15 cellular contexts compared by ENCODE assay signal in the genomic region with DNA sequence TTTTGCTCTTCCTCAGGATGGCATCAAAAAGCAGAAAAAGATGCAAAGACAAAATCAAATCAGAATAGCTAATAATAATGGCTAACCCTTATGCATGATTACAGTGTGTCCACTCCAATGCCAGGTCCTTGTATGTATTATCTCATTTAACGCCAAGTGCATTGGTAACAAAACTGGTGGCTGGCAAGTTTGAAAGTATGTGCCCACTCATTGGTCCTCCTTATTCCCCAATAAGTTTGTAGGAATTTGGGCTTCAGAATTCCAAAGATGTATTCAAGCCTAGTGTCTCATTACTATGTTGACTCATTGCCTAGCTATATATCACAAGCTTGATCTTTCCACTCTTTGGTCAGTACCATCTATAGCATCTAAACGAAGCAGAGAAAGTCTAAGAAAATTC.
DNase-seq lines count a peak whose midpoint lies in the region; ATAC-seq and TF ChIP-seq lines count a peak whose summit lies in the region.
"Had no signal": no experiment of that assay in that cellular context is flagged by ENCODE, and none has a peak within 500 bp of the region (broad histone marks: within the 10 kb centered on the region; RNA-seq: fewer than 3 reads in every experiment).

No MANE protein-coding gene starts in this region.

- dilution Hi-C loops in mammary epithelial cell (cut with HindIII; ENCODE audit: low sequenced_read_pairs) = loop anchor here (5.0 kb wide), 1 partner anchor 86 kb away; no protein-coding TSS in a partner anchor

- 94% methylated on average over 2 of the region's 2 CpGs for WGBS in mammary epithelial cell (ENCODE audit: low coverage, missing lambda C conversion rate)

- no peak for DNase-seq in activated naive CD8-positive, alpha-beta T cell treated with anti-CD3 and anti-CD28 coated beads, Interleukin-2, amount 50 U/mL, for 24 hours
- no peak for DNase-seq in memory B cell (ENCODE audit: low spot score in 2 of 2)
- no peak for DNase-seq in BE2C
- DNase-seq in mammary epithelial cell = no peak
- no peak for DNase-seq in activated CD4-positive, alpha-beta memory T cell treated with anti-CD3 and anti-CD28 coated beads for 36 hours
- DNase-seq: CD4-positive, alpha-beta memory T cell; DMS153; DMS79; GF-D8; GOT3; H7 had no signal

- no peaks in the 10 kb centered on the region for H3K79me2 ChIP-seq in mammary epithelial cell (ENCODE audit: insufficient read depth, low read length)

- peaks cover 89% of the 10 kb centered on the region for H3K4me1 Mint-ChIP-seq in activated naive CD8-positive, alpha-beta T cell (ENCODE audit: low read depth)
- peaks cover 87% of the 10 kb centered on the region for H3K4me1 Mint-ChIP-seq in activated naive CD8-positive, alpha-beta T cell treated with anti-CD3 and anti-CD28 coated beads, Interleukin-2, amount 50 U/mL, for 24 hours
- H3K4me1 Mint-ChIP-seq in memory B cell = peaks cover 29% of the 10 kb centered on the region
- peaks cover 46% of the 10 kb centered on the region for H3K4me1 Mint-ChIP-seq in activated CD4-positive, alpha-beta memory T cell treated with anti-CD3 and anti-CD28 coated beads for 36 hours (ENCODE audit: low read depth)

- H3K27me3 Mint-ChIP-seq in activated naive CD8-positive, alpha-beta T cell = no peaks in the 10 kb centered on the region
- H3K27me3 Mint-ChIP-seq in activated naive CD8-positive, alpha-beta T cell treated with anti-CD3 and anti-CD28 coated beads, Interleukin-2, amount 50 U/mL, for 24 hours = no peaks in the 10 kb centered on the region
- no peaks in the 10 kb centered on the region for H3K27me3 Mint-ChIP-seq in memory B cell
- H3K27me3 Mint-ChIP-seq in activated CD4-positive, alpha-beta memory T cell treated with anti-CD3 and anti-CD28 coated beads for 36 hours = no peaks in the 10 kb centered on the region
- H3K27me3 Mint-ChIP-seq: CD4-positive, alpha-beta memory T cell had no signal

- H3K9ac ChIP-seq in mammary epithelial cell (ENCODE audit: insufficient read depth, low read length) = no peak overlapping the region

- intact Hi-C loops in mammary epithelial cell (cut with micrococcal nuclease) = no loop called here
- intact Hi-C loops in activated CD4-positive, alpha-beta memory T cell treated with anti-CD3 and anti-CD28 coated beads for 36 hours (cut with micrococcal nuclease) = no loop called here

- H4K20me1 ChIP-seq in mammary epithelial cell (ENCODE audit: insufficient read depth, low read length) = no peaks in the 10 kb centered on the region

- BruUV-seq in mammary epithelial cell (replicated peaks; lab: Mats Ljungman, UMichigan) = no TSS peak

- TF ChIP-seq CTCF in HEK293 (tag by site-specific recombination; IDR thresholded peaks at IDR 0.05) (no peak), BE2C (IDR thresholded peaks at IDR 0.05; ENCODE audit: low read depth, low read length) (no peak), mammary epithelial cell (conservative IDR thresholded peaks at IDR 0.05 in 1 of 2, IDR thresholded peaks at IDR 0.05 in 1 of 2; ENCODE audit: extremely low read depth in 1 of 2, insufficient read depth in 1 of 2, low read depth in 1 of 2, low read length in 2 of 2) (no peak)

- H3K27me3 ChIP-seq in BE2C (no peaks in the 10 kb centered on the region), mammary epithelial cell (ENCODE audit: insufficient read depth, low read length) (no peaks in the 10 kb centered on the region)

- no peaks in the 10 kb centered on the region for H3K9me3 Mint-ChIP-seq in activated naive CD8-positive, alpha-beta T cell (ENCODE audit: low read depth)
- no peaks in the 10 kb centered on the region for H3K9me3 Mint-ChIP-seq in activated naive CD8-positive, alpha-beta T cell treated with anti-CD3 and anti-CD28 coated beads, Interleukin-2, amount 50 U/mL, for 24 hours
- no peaks in the 10 kb centered on the region for H3K9me3 Mint-ChIP-seq in memory B cell
- H3K9me3 Mint-ChIP-seq in activated CD4-positive, alpha-beta memory T cell treated with anti-CD3 and anti-CD28 coated beads for 36 hours = no peaks in the 10 kb centered on the region
- H3K9me3 Mint-ChIP-seq: CD4-positive, alpha-beta memory T cell had no signal

- peak overlapping the region; percentile 67 for H3K27ac Mint-ChIP-seq in activated naive CD8-positive, alpha-beta T cell
- no peak overlapping the region for H3K27ac Mint-ChIP-seq in activated naive CD8-positive, alpha-beta T cell treated with anti-CD3 and anti-CD28 coated beads, Interleukin-2, amount 50 U/mL, for 24 hours
- peak overlapping the region; percentile 22 for H3K27ac Mint-ChIP-seq in memory B cell
- no peak overlapping the region for H3K27ac Mint-ChIP-seq in activated CD4-positive, alpha-beta memory T cell treated with anti-CD3 and anti-CD28 coated beads for 36 hours
- H3K27ac Mint-ChIP-seq: CD4-positive, alpha-beta memory T cell had no signal

- H3K4me1 ChIP-seq in HEK293 (ENCODE audit: control insufficient read depth, insufficient read depth, low read length) (no peaks in the 10 kb centered on the region), BE2C (no peaks in the 10 kb centered on the region), mammary epithelial cell (ENCODE audit: insufficient read depth, low read length) (peaks cover 31% of the 10 kb centered on the region)

- ATAC-seq in activated naive CD8-positive, alpha-beta T cell treated with anti-CD3 and anti-CD28 coated beads, Interleukin-2, amount 50 U/mL, for 24 hours = no peak
- ATAC-seq in memory B cell (ENCODE audit: low read depth) = no peak
- ATAC-seq: HCT116 had no signal

- POLR2A ChIA-PET in HEK293 (lab: Yijun Ruan, JAX) = no interaction called here
- POLR2A ChIA-PET in activated CD4-positive, alpha-beta memory T cell treated with anti-CD3 and anti-CD28 coated beads for 36 hours (lab: Charles Lee) = no interaction called here

- H3K4me2 ChIP-seq in mammary epithelial cell (ENCODE audit: insufficient read depth, low read depth, low read length) = no peak overlapping the region

- H3K4me3 ChIP-seq in HEK293 (ENCODE audit: low read depth, low read length) (no peak overlapping the region), BE2C (ENCODE audit: low read depth, low read length) (no peak overlapping the region), mammary epithelial cell (replicated peaks in 1 of 3; ENCODE audit: insufficient read depth in 1 of 3, low read depth in 2 of 3, low read length in 3 of 3) (no peak overlapping the region)

- CTCF ChIA-PET in HEK293 (lab: Yijun Ruan, JAX) (interaction anchor here (0.6 kb wide), 1 partner anchor 303 kb away, joined by 3 read pairs; no protein-coding TSS in a partner anchor), mammary epithelial cell (lab: Charles Lee; ENCODE audit: low non-redundant PET) (no interaction called here)
- CTCF ChIA-PET in activated CD4-positive, alpha-beta memory T cell treated with anti-CD3 and anti-CD28 coated beads for 36 hours (lab: Charles Lee) = interaction anchor here (2.1 kb wide), 1 partner anchor 150 kb away, joined by 4 read pairs; no protein-coding TSS in a partner anchor

- H3K36me3 ChIP-seq in HEK293 (ENCODE audit: control insufficient read depth in 2 of 2, insufficient read depth in 1 of 2, low read length in 2 of 2) (no peaks in the 10 kb centered on the region), BE2C (no peaks in the 10 kb centered on the region), mammary epithelial cell (ENCODE audit: insufficient read depth, low read length) (no peaks in the 10 kb centered on the region)

- H3K4me3 Mint-ChIP-seq in activated naive CD8-positive, alpha-beta T cell = no peak overlapping the region
- H3K4me3 Mint-ChIP-seq in activated naive CD8-positive, alpha-beta T cell treated with anti-CD3 and anti-CD28 coated beads, Interleukin-2, amount 50 U/mL, for 24 hours = no peak overlapping the region
- no peak overlapping the region for H3K4me3 Mint-ChIP-seq in memory B cell
- no peak overlapping the region for H3K4me3 Mint-ChIP-seq in activated CD4-positive, alpha-beta memory T cell treated with anti-CD3 and anti-CD28 coated beads for 36 hours
- H3K4me3 Mint-ChIP-seq: CD4-positive, alpha-beta memory T cell had no signal

- no peak overlapping the region for H3K27ac ChIP-seq in HEK293 (ENCODE audit: extremely low read depth, low read depth, low read length)
- no peak overlapping the region for H3K27ac ChIP-seq in mammary epithelial cell (ENCODE audit: insufficient read depth, low read depth, low read length)
- H3K27ac ChIP-seq: C4-2B had no signal

- H3K9me3 ChIP-seq in HEK293 (ENCODE audit: control insufficient read depth, insufficient read depth, low read depth, low read length) (no peaks in the 10 kb centered on the region), BE2C (no peaks in the 10 kb centered on the region), mammary epithelial cell (replicated peaks; ENCODE audit: insufficient read depth, low read length) (no peaks in the 10 kb centered on the region)

- in situ Hi-C loops in mammary epithelial cell (cut with MboI; ENCODE audit: low sequenced_read_pairs in 2 of 2) = no loop called here

- H3K36me3 Mint-ChIP-seq in activated naive CD8-positive, alpha-beta T cell = peaks cover 30% of the 10 kb centered on the region
- peaks cover 62% of the 10 kb centered on the region for H3K36me3 Mint-ChIP-seq in activated naive CD8-positive, alpha-beta T cell treated with anti-CD3 and anti-CD28 coated beads, Interleukin-2, amount 50 U/mL, for 24 hours (ENCODE audit: low read depth)
- peaks cover 13% of the 10 kb centered on the region for H3K36me3 Mint-ChIP-seq in memory B cell
- peaks cover 29% of the 10 kb centered on the region for H3K36me3 Mint-ChIP-seq in activated CD4-positive, alpha-beta memory T cell treated with anti-CD3 and anti-CD28 coated beads for 36 hours

- no peak overlapping the region for H2AFZ ChIP-seq in mammary epithelial cell (ENCODE audit: low read depth, low read length)

TF ChIP-seq in HEK293, 187 proteins besides CTCF, POLR2A, EP300 and RAD21:
- no peak for TF ChIP-seq ZBTB1 (tag by site-specific recombination; IDR thresholded peaks at IDR 0.05)
- TF ChIP-seq SETDB1 (IDR thresholded peaks at IDR 0.05; ENCODE audit: insufficient read length, low read length) = peak; percentile 57
- no peak for TF ChIP-seq ZSCAN23 (tag by site-specific recombination; IDR thresholded peaks at IDR 0.05)
- peak; percentile 85 for TF ChIP-seq ZNF664 (tag by site-specific recombination; IDR thresholded peaks at IDR 0.05)

Comparison
In these comparisons a context has a peak if more than half of its experiments do, and no peak if none do; other contexts are left out.
1. H3K27ac Mint-ChIP-seq: peak in activated naive CD8-positive, alpha-beta T cell (single experiment) and memory B cell (single experiment); none in activated naive CD8-positive, alpha-beta T cell treated with anti-CD3 and anti-CD28 coated beads, Interleukin-2, amount 50 U/mL, for 24 hours (single experiment) and activated CD4-positive, alpha-beta memory T cell treated with anti-CD3 and anti-CD28 coated beads for 36 hours (single experiment).